ENCODE assay signal across 20 cellular contexts in the genomic region with DNA sequence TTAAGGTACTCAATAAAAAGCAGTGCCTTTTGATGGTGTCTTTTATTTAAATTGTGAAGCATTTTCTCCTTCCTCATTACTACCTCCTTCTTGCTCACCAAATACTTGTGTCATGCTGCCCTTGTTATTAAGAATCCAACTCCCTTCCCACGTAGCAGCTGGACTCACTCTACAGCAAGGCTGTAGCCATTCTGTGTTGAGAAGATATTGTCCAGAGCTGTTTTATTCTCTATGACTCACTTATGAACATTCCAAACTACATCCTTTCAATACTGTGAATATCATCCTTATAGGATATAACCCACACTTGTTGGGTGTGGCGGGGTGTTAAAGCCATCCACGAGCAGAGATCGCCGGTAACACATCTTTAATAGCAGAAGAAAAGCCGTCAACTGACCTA.
"Had no signal": no experiment of that assay in that cellular context is flagged by ENCODE, and none has a peak within 500 bp of the region (broad histone marks: within the 10 kb centered on the region; RNA-seq: fewer than 3 reads in every experiment).

No MANE protein-coding gene starts in this region.

- H3K9me3 ChIP-seq: ovary, tibial artery, vagina had no signal

- H3K36me3 ChIP-seq: brain microvascular endothelial cell, ovary, tibial artery, vagina had no signal

- H3K27me3 Mint-ChIP-seq: activated CD4-positive, alpha-beta T cell treated with anti-CD3 and anti-CD28 coated beads, Interleukin-2, amount 10 ng/mL, durations not matched to agents 24 days and 14 days; dendritic cell treated with granulocyte-macrophage colony-stimulating factor and Interleukin-4, amounts not matched to agents 40 ng/mL and 50 ng/mL, for 4 days; stimulated activated naive B cell treated with anti-CD40 and anti-IgM and Interleukin-4, amounts not matched to agents 10 μg/mL and 1 μg/mL and 100 μg/mL, for 72 hours had no signal

- H3K4me3 Mint-ChIP-seq: activated CD4-positive, alpha-beta T cell treated with anti-CD3 and anti-CD28 coated beads, Interleukin-2, amount 10 ng/mL, durations not matched to agents 24 days and 14 days; activated CD8-positive, alpha-beta T cell treated with anti-CD3 and anti-CD28 coated beads, Interleukin-2, amount 10 ng/mL, durations not matched to agents 7 days and 5 days; dendritic cell treated with granulocyte-macrophage colony-stimulating factor and Interleukin-4, amounts not matched to agents 40 ng/mL and 50 ng/mL, for 4 days; neural crest cell; stimulated activated naive B cell treated with anti-CD40 and anti-IgM and Interleukin-4, amounts not matched to agents 10 μg/mL and 1 μg/mL and 100 μg/mL, for 72 hours; T-helper 2 cell treated with Interferon-gamma antibody and Interleukin-4, amounts not matched to agents 5 μg/mL and 100 μg/mL, for 36 hours had no signal

- H3K4me1 Mint-ChIP-seq: activated CD4-positive, alpha-beta T cell treated with anti-CD3 and anti-CD28 coated beads, Interleukin-2, amount 10 ng/mL, durations not matched to agents 24 days and 14 days; neural crest cell; stimulated activated naive B cell treated with anti-CD40 and anti-IgM and Interleukin-4, amounts not matched to agents 10 μg/mL and 1 μg/mL and 100 μg/mL, for 72 hours had no signal

- H3K9me3 Mint-ChIP-seq: activated CD4-positive, alpha-beta T cell treated with anti-CD3 and anti-CD28 coated beads, Interleukin-2, amount 10 ng/mL, durations not matched to agents 24 days and 14 days; activated naive CD4-positive, alpha-beta T cell treated with anti-CD3 and anti-CD28 coated beads, Interleukin-2, amount 50 U/mL, for 72 hours; dendritic cell treated with granulocyte-macrophage colony-stimulating factor and Interleukin-4, amounts not matched to agents 40 ng/mL and 50 ng/mL, for 4 days; neural crest cell; stimulated activated naive B cell treated with anti-CD40 and anti-IgM and Interleukin-4, amounts not matched to agents 10 μg/mL and 1 μg/mL and 100 μg/mL, for 72 hours; T-helper 2 cell treated with Interferon-gamma antibody and Interleukin-4, amounts not matched to agents 5 μg/mL and 100 μg/mL, for 36 hours had no signal

- H3K36me3 Mint-ChIP-seq: activated naive CD4-positive, alpha-beta T cell treated with anti-CD3 and anti-CD28 coated beads, Interleukin-2, amount 50 U/mL, for 72 hours; stimulated activated naive B cell treated with anti-CD40 and anti-IgM and Interleukin-4, amounts not matched to agents 10 μg/mL and 1 μg/mL and 100 μg/mL, for 72 hours had no signal

- DNase-seq: activated CD4-positive, alpha-beta T cell treated with anti-CD3 and anti-CD28 coated beads, Interleukin-2, amount 10 ng/mL, durations not matched to agents 24 days and 14 days; activated CD4-positive, CD25-positive, alpha-beta regulatory T cell; activated CD8-positive, alpha-beta memory T cell treated with anti-CD3 and anti-CD28 coated beads, Interleukin-2, amount 50 U/mL, for 4 hours; activated CD8-positive, alpha-beta T cell treated with anti-CD3 and anti-CD28 coated beads, Interleukin-2, amount 10 ng/mL, durations not matched to agents 7 days and 5 days; activated effector memory CD4-positive, alpha-beta T cell treated with anti-CD3 and anti-CD28 coated beads, Interleukin-2, amount 50 U/mL, for 16 hours; activated T-cell treated with anti-CD3 and anti-CD28 coated beads, Interleukin-2, amount 50 U/mL, for 48 hours; brain microvascular endothelial cell; effector memory CD4-positive, alpha-beta T cell; hypothalamus; ovary; stimulated activated CD4-positive, alpha-beta T cell treated with anti-CD3 and anti-CD28 coated beads, Interleukin-15, amount 100 ng/mL, for 24 hours; stimulated activated CD4-positive, alpha-beta T cell treated with anti-CD3 and anti-CD28 coated beads, Interleukin-4, amount 100 ng/mL, for 1 hour; stimulated activated naive B cell treated with anti-CD40 and anti-IgM and Interleukin-4, amounts not matched to agents 10 μg/mL and 1 μg/mL and 100 μg/mL, for 72 hours; tibial artery had no signal

- H3K27ac ChIP-seq: brain microvascular endothelial cell, epithelial cell of prostate, ovary, tibial artery, vagina had no signal

- H3K27ac Mint-ChIP-seq: activated CD4-positive, alpha-beta T cell treated with anti-CD3 and anti-CD28 coated beads, Interleukin-2, amount 10 ng/mL, durations not matched to agents 24 days and 14 days; activated CD8-positive, alpha-beta T cell treated with anti-CD3 and anti-CD28 coated beads, Interleukin-2, amount 10 ng/mL, durations not matched to agents 7 days and 5 days; activated naive CD4-positive, alpha-beta T cell treated with anti-CD3 and anti-CD28 coated beads, Interleukin-2, amount 50 U/mL, for 72 hours; dendritic cell treated with granulocyte-macrophage colony-stimulating factor and Interleukin-4, amounts not matched to agents 40 ng/mL and 50 ng/mL, for 4 days; stimulated activated naive B cell treated with anti-CD40 and anti-IgM and Interleukin-4, amounts not matched to agents 10 μg/mL and 1 μg/mL and 100 μg/mL, for 72 hours; T-helper 2 cell treated with Interferon-gamma antibody and Interleukin-4, amounts not matched to agents 5 μg/mL and 100 μg/mL, for 36 hours had no signal

- H3K4me1 ChIP-seq: tibial artery, vagina had no signal

- H3K27me3 ChIP-seq: brain microvascular endothelial cell, ovary, tibial artery, vagina had no signal

- H3K4me3 ChIP-seq: ovary, tibial artery, vagina had no signal
